ENCODE assay signal across 25 cellular contexts in the genomic region with DNA sequence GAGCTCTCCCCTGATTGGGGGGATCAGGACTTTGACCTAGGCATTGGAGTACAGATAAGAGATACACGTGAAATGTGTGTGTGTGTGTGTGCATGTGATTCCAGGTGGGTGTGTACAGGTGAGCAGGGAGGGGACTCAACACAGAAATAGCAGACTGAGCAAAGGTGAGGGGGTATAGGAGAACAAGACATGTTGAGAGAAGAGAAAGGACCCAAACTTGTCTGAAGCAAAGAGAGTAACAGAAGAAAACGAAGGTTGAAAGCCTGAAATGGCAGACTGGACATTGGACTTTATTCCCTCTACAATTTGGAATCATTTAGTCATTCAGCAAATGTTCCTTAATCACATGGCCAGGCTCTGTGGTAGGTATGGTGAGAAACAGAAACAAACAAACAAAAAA. TPM values are rescaled to one million over a fixed set of nuclear protein-coding genes. Genes with fewer than 3 reads are reported as not detected.
"Had no signal": no experiment of that assay in that cellular context is flagged by ENCODE, and none has a peak within 500 bp of the region (broad histone marks: within the 10 kb centered on the region; RNA-seq: fewer than 3 reads in every experiment).

No MANE protein-coding gene starts in this region.

- H3K36me3 Mint-ChIP-seq: activated naive CD4-positive, alpha-beta T cell treated with anti-CD3 and anti-CD28 coated beads, Interleukin-2, amount 50 U/mL, for 72 hours; memory B cell; naive thymus-derived CD4-positive, alpha-beta T cell had no signal

- DNase-seq: activated CD4-positive, alpha-beta T cell treated with anti-CD3 and anti-CD28 coated beads, Interleukin-2, amount 50 U/mL, for 1 hour; activated CD4-positive, CD25-positive, alpha-beta regulatory T cell treated with anti-CD3 and anti-CD28 coated beads, Interleukin-2, amount 50 U/mL, for 72 hours; activated CD8-positive, alpha-beta T cell treated with anti-CD3 and anti-CD28 coated beads, Interleukin-2, amount 10 ng/mL, durations not matched to agents 7 days and 5 days; aorta; esophagus squamous epithelium; gastrocnemius medialis; left ventricle myocardium inferior; naive thymus-derived CD4-positive, alpha-beta T cell; retina; spleen; stimulated activated CD4-positive, alpha-beta T cell treated with anti-CD3 and anti-CD28 coated beads, Interleukin-4, amount 100 ng/mL, for 1 hour; stimulated activated naive CD4-positive, alpha-beta T cell; SW 1271; WERI-Rb-1 had no signal

- H3K4me3 ChIP-seq: breast epithelium, esophagus squamous epithelium, gastrocnemius medialis, heart left ventricle, left ventricle myocardium inferior, SK-N-MC, spleen, thoracic aorta had no signal

- H3K9me3 ChIP-seq: breast epithelium, esophagus squamous epithelium, gastrocnemius medialis, heart left ventricle, left ventricle myocardium inferior, spleen, thoracic aorta had no signal

- H3K27me3 ChIP-seq: dorsolateral prefrontal cortex, gastrocnemius medialis had no signal

- H3K27ac Mint-ChIP-seq: activated CD8-positive, alpha-beta T cell treated with anti-CD3 and anti-CD28 coated beads, Interleukin-2, amount 10 ng/mL, durations not matched to agents 7 days and 5 days; activated naive CD4-positive, alpha-beta T cell treated with anti-CD3 and anti-CD28 coated beads, Interleukin-2, amount 50 U/mL, for 72 hours; memory B cell; naive thymus-derived CD4-positive, alpha-beta T cell had no signal

- ATAC-seq: activated CD8-positive, alpha-beta T cell treated with anti-CD3 and anti-CD28 coated beads, Interleukin-2, amount 10 ng/mL, durations not matched to agents 7 days and 5 days; activated naive CD4-positive, alpha-beta T cell treated with anti-CD3 and anti-CD28 coated beads, Interleukin-2, amount 50 U/mL, for 72 hours; gastrocnemius medialis; naive thymus-derived CD4-positive, alpha-beta T cell had no signal

- H3K4me1 Mint-ChIP-seq: central memory CD8-positive, alpha-beta T cell; memory B cell; naive thymus-derived CD4-positive, alpha-beta T cell; neural crest cell had no signal

- H3K36me3 ChIP-seq: breast epithelium, esophagus squamous epithelium, gastrocnemius medialis, heart left ventricle, left ventricle myocardium inferior, spleen, thoracic aorta, WERI-Rb-1 had no signal

- H3K4me1 ChIP-seq: breast epithelium, esophagus squamous epithelium, gastrocnemius medialis, heart left ventricle, left ventricle myocardium inferior, spleen had no signal

- H3K4me3 Mint-ChIP-seq: activated CD8-positive, alpha-beta T cell treated with anti-CD3 and anti-CD28 coated beads, Interleukin-2, amount 10 ng/mL, durations not matched to agents 7 days and 5 days; central memory CD8-positive, alpha-beta T cell; memory B cell; naive thymus-derived CD4-positive, alpha-beta T cell; neural crest cell had no signal

- H3K27ac ChIP-seq: breast epithelium, dorsolateral prefrontal cortex, esophagus squamous epithelium, gastrocnemius medialis, heart left ventricle, left ventricle myocardium inferior, SK-N-MC, spleen, thoracic aorta, WERI-Rb-1 had no signal

- H3K9me3 Mint-ChIP-seq: activated naive CD4-positive, alpha-beta T cell treated with anti-CD3 and anti-CD28 coated beads, Interleukin-2, amount 50 U/mL, for 72 hours; central memory CD8-positive, alpha-beta T cell; memory B cell; neural crest cell had no signal

RNA-seq across cellular contexts. Expression of gene MRO, which starts 23.3 kb away (rescaled TPM):
- total RNA-seq: activated CD8-positive, alpha-beta T cell treated with anti-CD3 and anti-CD28 coated beads, Interleukin-2, amount 10 ng/mL, durations not matched to agents 7 days and 5 days; activated naive CD4-positive, alpha-beta T cell treated with anti-CD3 and anti-CD28 coated beads, Interleukin-2, amount 50 U/mL, for 72 hours; kidney epithelial cell; naive thymus-derived CD4-positive, alpha-beta T cell; T-helper 2 cell treated with Interferon-gamma antibody and Interleukin-4, amounts not matched to agents 100 ng/mL and 5 ng/mL, for 36 hours had no signal
- polyA plus RNA-seq: naive thymus-derived CD4-positive, alpha-beta T cell had no signal
